1 cellular context compared by ENCODE assay signal in genomic region chr11:95084509-95084908, GRCh38.
TF ChIP-seq lines count a peak whose summit lies in the region.

No MANE protein-coding gene starts in this region.

TF ChIP-seq in K562, 482 proteins besides CTCF, POLR2A, EP300 and RAD21 (continued from another document):
- TF ChIP-seq ATF3 (IDR thresholded peaks at IDR 0.05), result peak; percentile 57; the same call in 1 of the 2 replicates
- TF ChIP-seq ATF3 (CRISPR knock-in tag; conservative IDR thresholded peaks at IDR 0.05), result no peak
- peak; percentile 47; the same call in 1 of the 2 replicates for TF ChIP-seq JUND (IDR thresholded peaks at IDR 0.05; ENCODE audit: borderline replicate concordance, low read depth, low read length)
- TF ChIP-seq JUND (tag; IDR thresholded peaks at IDR 0.05; ENCODE audit: borderline replicate concordance, low read depth, low read length), result no peak
- no peak for TF ChIP-seq ZNF407 (IDR thresholded peaks at IDR 0.05; ENCODE audit: low read depth)
- TF ChIP-seq IRF2 (CRISPR knock-in tag; IDR thresholded peaks at IDR 0.05), result no peak
- TF ChIP-seq ZNF384 (IDR thresholded peaks at IDR 0.05; ENCODE audit: low read depth, low read length), result 0 out of 2 replicates have a peak, but pooled peaks have one; percentile 36
- no peak for TF ChIP-seq MAFK (IDR thresholded peaks at IDR 0.05; ENCODE audit: low read length)
- TF ChIP-seq ARID1B (IDR thresholded peaks at IDR 0.05), result no peak
- no peak for TF ChIP-seq UBTF (IDR thresholded peaks at IDR 0.05; ENCODE audit: borderline replicate concordance in 1 of 2, low read depth in 2 of 2, low read length in 2 of 2)
- peak; percentile 84 for TF ChIP-seq EGR1 (conservative IDR thresholded peaks at IDR 0.05)
